17 cellular contexts compared by ENCODE assay signal in the genomic region with DNA sequence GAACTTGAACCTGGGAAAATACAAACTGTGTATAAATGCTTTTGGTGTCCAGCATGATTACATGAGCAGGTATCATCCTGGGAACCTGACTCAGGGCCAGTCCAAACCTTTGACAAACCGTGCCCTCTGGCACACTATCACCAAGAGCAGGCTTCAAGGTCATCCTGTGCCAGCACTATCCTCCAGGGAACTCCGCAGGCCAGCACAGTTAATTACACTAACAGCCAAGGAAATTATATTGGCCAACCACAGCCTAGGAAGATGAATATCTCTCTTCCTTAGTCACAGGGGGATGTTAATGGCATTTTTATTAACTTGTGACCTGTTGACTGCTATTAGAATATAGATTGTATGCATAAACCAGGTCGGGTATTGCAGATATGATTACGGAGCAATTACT.
"Had no signal": no experiment of that assay in that cellular context is flagged by ENCODE, and none has a peak within 500 bp of the region (broad histone marks: within the 10 kb centered on the region; RNA-seq: fewer than 3 reads in every experiment).

No MANE protein-coding gene starts in this region.

- H3K4me1 Mint-ChIP-seq: immature natural killer cell; naive thymus-derived CD4-positive, alpha-beta T cell had no signal

- H3K27ac Mint-ChIP-seq: immature natural killer cell; naive thymus-derived CD4-positive, alpha-beta T cell had no signal

- H3K4me1 ChIP-seq: heart right ventricle, psoas muscle, sigmoid colon, stomach had no signal

- H3K27me3 ChIP-seq: heart right ventricle, neutrophil, sigmoid colon, stomach had no signal

- H3K27me3 Mint-ChIP-seq: naive thymus-derived CD4-positive, alpha-beta T cell had no signal

- H3K9me3 ChIP-seq: heart right ventricle, neutrophil, psoas muscle, sigmoid colon, stomach, thoracic aorta had no signal

- H3K4me3 ChIP-seq: heart right ventricle, psoas muscle, sigmoid colon, skin epidermis, stomach, thoracic aorta had no signal

- H3K36me3 Mint-ChIP-seq: immature natural killer cell; naive thymus-derived CD4-positive, alpha-beta T cell had no signal

- H3K4me3 Mint-ChIP-seq: immature natural killer cell; naive thymus-derived CD4-positive, alpha-beta T cell had no signal

- DNase-seq: effector memory CD4-positive, alpha-beta T cell; heart right ventricle; immature natural killer cell; kidney; left cardiac atrium; naive thymus-derived CD4-positive, alpha-beta T cell; psoas muscle; sigmoid colon; stimulated activated CD4-positive, alpha-beta T cell treated with anti-CD3 and anti-CD28 coated beads, Interleukin-12 subunit alpha, Interleukin-12 subunit beta, amount 100 ng/mL, for 4 hours; stimulated activated naive CD4-positive, alpha-beta T cell; stomach; substantia nigra; trophoblast cell had no signal

- ATAC-seq: esophagus mucosa; left cardiac atrium; naive thymus-derived CD4-positive, alpha-beta T cell; psoas muscle had no signal

- H3K36me3 ChIP-seq: heart right ventricle, neutrophil, sigmoid colon, stomach, thoracic aorta had no signal
